9 cellular contexts compared by ENCODE assay signal in the genomic region with DNA sequence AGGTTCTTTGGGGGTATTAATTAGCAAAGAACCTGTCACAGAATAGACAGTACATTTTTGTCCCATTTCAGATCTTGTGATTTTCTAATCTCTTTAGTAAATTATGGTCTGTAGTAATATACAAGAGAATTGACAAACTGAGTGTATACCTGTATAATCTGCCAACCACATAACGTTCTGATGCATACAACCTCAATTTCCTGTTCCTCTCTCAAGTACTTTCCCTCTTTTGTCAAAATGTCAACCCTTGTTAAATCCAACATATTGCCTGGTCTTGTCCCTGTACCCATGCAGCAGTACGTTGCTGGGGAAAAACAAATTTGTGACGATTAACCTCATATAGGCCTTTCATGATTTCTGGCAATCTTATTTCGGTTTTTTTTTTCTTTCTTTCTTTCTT. TPM values are rescaled to one million over a fixed set of nuclear protein-coding genes. Genes with fewer than 3 reads are reported as not detected.
DNase-seq lines count a peak whose midpoint lies in the region; ATAC-seq, FAIRE-seq and TF ChIP-seq lines count a peak whose summit lies in the region.
"Had no signal": no experiment of that assay in that cellular context is flagged by ENCODE, and none has a peak within 500 bp of the region (broad histone marks: within the 10 kb centered on the region; RNA-seq: fewer than 3 reads in every experiment).

No MANE protein-coding gene starts in this region.

- peaks cover 21% of the 10 kb centered on the region for H3K36me3 ChIP-seq in BLaER1
- peaks cover 47% of the 10 kb centered on the region for H3K36me3 ChIP-seq in K562 (ENCODE audit: control insufficient read depth, insufficient read depth, low read length)
- H3K36me3 ChIP-seq in mucosa of descending colon (ENCODE audit: low read depth): no peaks in the 10 kb centered on the region

- H3K27ac ChIP-seq in BLaER1: no peak overlapping the region
- H3K27ac ChIP-seq in K562 (ENCODE audit: extremely low read depth, low read depth, low read length): peak overlapping the region; percentile 75

- H3K9me3 ChIP-seq in BLaER1: no peaks in the 10 kb centered on the region
- H3K9me3 ChIP-seq in K562 (replicated peaks; ENCODE audit: control insufficient read depth, insufficient read depth, low read depth, low read length): no peaks in the 10 kb centered on the region
- no peaks in the 10 kb centered on the region for H3K9me3 ChIP-seq in mucosa of descending colon

- no peak for TF ChIP-seq POLR2A in K562 (conservative IDR thresholded peaks at IDR 0.05)

- H3K79me2 ChIP-seq in K562 (ENCODE audit: control insufficient read depth, insufficient read depth, low read length): peaks cover 70% of the 10 kb centered on the region

- H4K20me1 ChIP-seq in BLaER1 (no peaks in the 10 kb centered on the region), K562 (replicated peaks; ENCODE audit: control insufficient read depth, insufficient read depth, low read length) (no peaks in the 10 kb centered on the region)

- H3K4me1 Mint-ChIP-seq in mesothelial cell of epicardium: peaks cover 28% of the 10 kb centered on the region

- TF ChIP-seq EP300 in K562 (IDR thresholded peaks at IDR 0.05; ENCODE audit: low read length): no peak

- in situ Hi-C loops in KBM-7 (cut with MboI; ENCODE audit: low pct_unique_long_range_greater_than_20kb, low sequenced_read_pairs): no loop called here
- in situ Hi-C loops in K562 (cut with MboI): no loop called here

- no peaks in the 10 kb centered on the region for H3K27me3 Mint-ChIP-seq in mesothelial cell of epicardium (ENCODE audit: low read depth)

- DNase-seq in KBM-7: peak; percentile 20
- DNase-seq in K562 (ENCODE audit: extremely low read depth in 1 of 4, low spot score in 3 of 4): no peak
- DNase-seq in mesothelial cell of epicardium (ENCODE audit: low spot score in 2 of 2, unreplicated experiment in 2 of 2): no peak
- DNase-seq in mucosa of descending colon: no peak
- no peak for DNase-seq in midbrain (lab: John Stamatoyannopoulos, UW)
- DNase-seq in NCI-H226: no peak
- DNase-seq: amygdala had no signal

- TF ChIP-seq CTCF in K562 (IDR thresholded peaks at IDR 0.05 in 2 of 3, conservative IDR thresholded peaks at IDR 0.05 in 1 of 3; ENCODE audit: insufficient read depth in 2 of 3, low read depth in 1 of 3, low read length in 3 of 3) (no peak), mesothelial cell of epicardium (IDR thresholded peaks at IDR 0.05; ENCODE audit: unreplicated experiment) (no peak), mucosa of descending colon (IDR thresholded peaks at IDR 0.05) (no peak)

- H3K9me1 ChIP-seq in K562 (ENCODE audit: control insufficient read depth, insufficient read depth, low read length): no peaks in the 10 kb centered on the region

- H3K4me3 ChIP-seq in BLaER1 (peak overlapping the region; percentile 87), K562 (peak overlapping the region; percentile 62), mucosa of descending colon (no peak overlapping the region)

- no peaks in the 10 kb centered on the region for H3K9me3 Mint-ChIP-seq in mesothelial cell of epicardium

- TF ChIP-seq RAD21 in K562 (CRISPR knock-in tag; conservative IDR thresholded peaks at IDR 0.05 in 1 of 2, IDR thresholded peaks at IDR 0.05 in 1 of 2): no peak

- BruUV-seq in K562 (replicated peaks; lab: Mats Ljungman, UMichigan): no TSS peak

- H3K4me1 ChIP-seq in BLaER1 (peaks cover 47% of the 10 kb centered on the region), K562 (replicated peaks in 1 of 2; ENCODE audit: control insufficient read depth in 2 of 2, insufficient read depth in 2 of 2, low read length in 2 of 2) (peaks cover 27 to 48% of the 10 kb centered on the region in 2 experiments; a peak in 4 of 5 replicates), mucosa of descending colon (ENCODE audit: low read depth) (peaks cover 24% of the 10 kb centered on the region)

- no peak overlapping the region for H2AFZ ChIP-seq in K562 (ENCODE audit: low read depth, low read length)

- intact Hi-C loops in K562 (cut with micrococcal nuclease) (loop anchor here (2.0 to 10.0 kb wide), 6 partner anchors 63 to 355 kb away; a partner anchor contains a TSS), mucosa of descending colon (cut with DNase I, micrococcal nuclease) (no loop called here)

- POLR2A ChIA-PET in K562 (lab: Yijun Ruan, JAX): no interaction called here

- no peaks in the 10 kb centered on the region for H3K36me3 Mint-ChIP-seq in mesothelial cell of epicardium

- H3K27me3 ChIP-seq in BLaER1: no peaks in the 10 kb centered on the region
- no peaks in the 10 kb centered on the region for H3K27me3 ChIP-seq in K562 (ENCODE audit: control insufficient read depth in 2 of 2, insufficient read depth in 2 of 2, low read length in 2 of 2)

- CTCF ChIA-PET in K562 (lab: Yijun Ruan, JAX; ENCODE audit: low intra/inter-chr PET ratio): no interaction called here

- H3K9ac ChIP-seq in BLaER1 (peak overlapping the region; percentile 78), K562 (ENCODE audit: insufficient read depth in 1 of 2, low read depth in 2 of 2, low read length in 2 of 2) (peak overlapping the region in 1 of 2 experiments; percentile 88; a peak in 3 of 4 replicates)

- H3K4me3 Mint-ChIP-seq in mesothelial cell of epicardium: peak overlapping the region; percentile 99

- ATAC-seq in K562: no peak
- no peak for ATAC-seq in mucosa of descending colon
- ATAC-seq in GM19328 (IDR thresholded peaks at IDR 0.05; ENCODE audit: unreplicated experiment): no peak

- no peak for FAIRE-seq in K562 (lab: Jason Lieb, UNC)

- 13% methylated on average over 4 of the region's 4 CpGs for WGBS in K562 (ENCODE audit: insufficient coverage, low coverage, missing lambda C conversion rate)

- H3K27ac Mint-ChIP-seq in mesothelial cell of epicardium: no peak overlapping the region

- peak overlapping the region; percentile 94 for H3K4me2 ChIP-seq in BLaER1
- peak overlapping the region; percentile 92 for H3K4me2 ChIP-seq in K562 (ENCODE audit: insufficient read depth, low read length)

TF ChIP-seq in K562, 482 proteins besides CTCF, POLR2A, EP300 and RAD21 (continues in another document):
- TF ChIP-seq SMARCA5 (IDR thresholded peaks at IDR 0.05): no peak
- TF ChIP-seq, protein P1, sequence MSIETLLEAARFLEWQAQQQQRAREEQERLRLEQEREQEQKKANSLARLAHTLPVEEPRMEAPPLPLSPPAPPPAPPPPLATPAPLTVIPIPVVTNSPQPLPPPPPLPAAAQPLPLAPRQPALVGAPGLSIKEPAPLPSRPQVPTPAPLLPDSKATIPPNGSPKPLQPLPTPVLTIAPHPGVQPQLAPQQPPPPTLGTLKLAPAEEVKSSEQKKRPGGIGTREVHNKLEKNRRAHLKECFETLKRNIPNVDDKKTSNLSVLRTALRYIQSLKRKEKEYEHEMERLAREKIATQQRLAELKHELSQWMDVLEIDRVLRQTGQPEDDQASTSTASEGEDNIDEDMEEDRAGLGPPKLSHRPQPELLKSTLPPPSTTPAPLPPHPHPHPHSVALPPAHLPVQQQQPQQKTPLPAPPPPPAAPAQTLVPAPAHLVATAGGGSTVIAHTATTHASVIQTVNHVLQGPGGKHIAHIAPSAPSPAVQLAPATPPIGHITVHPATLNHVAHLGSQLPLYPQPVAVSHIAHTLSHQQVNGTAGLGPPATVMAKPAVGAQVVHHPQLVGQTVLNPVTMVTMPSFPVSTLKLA (conservative IDR thresholded peaks at IDR 0.05): 0 out of 4 replicates have a peak, but pooled peaks of 1 of the 2 experiments have one; percentile 23

RNA-seq across cellular contexts. Expression of a gene that starts 1.1 kb away (rescaled TPM):
- 34.0 and 60.9 TPM in 2 replicates for total RNA-seq in K562 (2011; cell fraction: chromatin; rRNA removed; ENCODE audit: low replicate concordance)
- 35.9 and 44.0 TPM in 2 replicates for total RNA-seq in K562 (2011; cell fraction: nucleolus; rRNA removed)
- 68.0 and 76.8 TPM in 2 replicates for total RNA-seq in K562 (2011; cell fraction: nucleoplasm; rRNA removed)
- 54.8 and 66.6 TPM in 2 replicates for total RNA-seq in K562 (2014; rRNA removed)
- 85.3 and 92.3 TPM in 2 replicates for total RNA-seq in K562 (2014; rRNA removed; fragmentation: Illumina TruSeq; extraction: Trizol)
- 70.0 and 74.0 TPM in 2 replicates for total RNA-seq in K562 (2015; rRNA removed; fragmentation: Illumina TruSeq; extraction: Trizol)
- 63.5 and 65.5 TPM in 2 replicates for total RNA-seq in K562 (2021)
- 101 and 139 TPM in 2 replicates for polyA plus RNA-seq in K562 (2011; rRNA removed)
- polyA plus RNA-seq in K562 (2011; cell fraction: cytosol; rRNA removed): 40.2 and 61.9 TPM in 2 replicates
- polyA plus RNA-seq in K562 (2011; cell fraction: nucleus; rRNA removed): 45.5 and 69.3 TPM in 2 replicates
- 68.8 and 104 TPM in 2 replicates for polyA plus RNA-seq in K562 (2012)
- polyA plus RNA-seq in K562 (2014; fragmentation: Illumina TruSeq; extraction: Trizol): 110 and 129 TPM in 2 replicates
- 10 to 100 TPM; 61.9 to 71.0 TPM for polyA plus RNA-seq in K562 (2014; fragmentation: Nextera tagmentation; extraction: Ambion mirVana)
- polyA plus RNA-seq in K562 (2014; rRNA removed): 117 and 128 TPM in 2 replicates
- 49.0 and 59.1 TPM in 2 replicates for polyA minus RNA-seq in K562 (2011; rRNA and poly(A)+ RNA removed)
- polyA minus RNA-seq in K562 (2011; cell fraction: cytosol; rRNA and poly(A)+ RNA removed): 18.5 and 25.1 TPM in 2 replicates
- polyA minus RNA-seq in K562 (2011; cell fraction: nucleus; rRNA and poly(A)+ RNA removed): 12.0 and 15.7 TPM in 2 replicates
- total RNA-seq in mesothelial cell of epicardium: 10.2 to 11.0 TPM (median 10.6 TPM) in 3 replicates
- total RNA-seq in mucosa of descending colon: 10 to 100 TPM; 22.4 to 33.2 (median 30.3) TPM

RNA-seq across cellular contexts. Expression of a gene that starts 1.3 kb away (rescaled TPM):
- 12.9 and 36.9 TPM in 2 replicates for total RNA-seq in K562 (2011; cell fraction: chromatin; rRNA removed; ENCODE audit: low replicate concordance)
- total RNA-seq in K562 (2011; cell fraction: nucleolus; rRNA removed): 7.5 and 12.8 TPM in 2 replicates
- total RNA-seq in K562 (2011; cell fraction: nucleoplasm; rRNA removed): 15.6 and 17.7 TPM in 2 replicates
- total RNA-seq in K562 (2014; rRNA removed) (6.2 and 7.9 TPM in 2 replicates), K562 (2014; rRNA removed; fragmentation: Illumina TruSeq; extraction: Trizol) (7.6 and 9.1 TPM in 2 replicates), K562 (2015; rRNA removed; fragmentation: Illumina TruSeq; extraction: Trizol) (9.0 and 12.2 TPM in 2 replicates), K562 (2021) (10.9 and 12.3 TPM in 2 replicates), mesothelial cell of epicardium (15.5 to 16.2 TPM (median 15.6 TPM) in 3 replicates), mucosa of descending colon (10 to 100 TPM; 24.0 to 39.7 (median 28.4) TPM)
- polyA plus RNA-seq in K562 (2011; rRNA removed) (7.4 and 9.6 TPM in 2 replicates), K562 (2014; fragmentation: Illumina TruSeq; extraction: Trizol) (10.4 and 13.8 TPM in 2 replicates), K562 (2014; fragmentation: Nextera tagmentation; extraction: Ambion mirVana) (1 to 10 TPM; 1.7 to 2.2 TPM), K562 (2014; rRNA removed) (9.6 and 11.4 TPM in 2 replicates)
- 2.2 and 2.5 TPM in 2 replicates for polyA plus RNA-seq in K562 (2011; cell fraction: cytosol; rRNA removed)
- polyA plus RNA-seq in K562 (2011; cell fraction: nucleus; rRNA removed): 23.4 and 28.7 TPM in 2 replicates
- 8.7 and 13.9 TPM in 2 replicates for polyA plus RNA-seq in K562 (2012)
- polyA minus RNA-seq in K562 (2011; rRNA and poly(A)+ RNA removed): 13.1 and 17.5 TPM in 2 replicates
- 4.4 and 6.1 TPM in 2 replicates for polyA minus RNA-seq in K562 (2011; cell fraction: cytosol; rRNA and poly(A)+ RNA removed)
- polyA minus RNA-seq in K562 (2011; cell fraction: nucleus; rRNA and poly(A)+ RNA removed): 21.4 and 25.0 TPM in 2 replicates
